1 cellular context compared by ENCODE assay signal in the genomic region with DNA sequence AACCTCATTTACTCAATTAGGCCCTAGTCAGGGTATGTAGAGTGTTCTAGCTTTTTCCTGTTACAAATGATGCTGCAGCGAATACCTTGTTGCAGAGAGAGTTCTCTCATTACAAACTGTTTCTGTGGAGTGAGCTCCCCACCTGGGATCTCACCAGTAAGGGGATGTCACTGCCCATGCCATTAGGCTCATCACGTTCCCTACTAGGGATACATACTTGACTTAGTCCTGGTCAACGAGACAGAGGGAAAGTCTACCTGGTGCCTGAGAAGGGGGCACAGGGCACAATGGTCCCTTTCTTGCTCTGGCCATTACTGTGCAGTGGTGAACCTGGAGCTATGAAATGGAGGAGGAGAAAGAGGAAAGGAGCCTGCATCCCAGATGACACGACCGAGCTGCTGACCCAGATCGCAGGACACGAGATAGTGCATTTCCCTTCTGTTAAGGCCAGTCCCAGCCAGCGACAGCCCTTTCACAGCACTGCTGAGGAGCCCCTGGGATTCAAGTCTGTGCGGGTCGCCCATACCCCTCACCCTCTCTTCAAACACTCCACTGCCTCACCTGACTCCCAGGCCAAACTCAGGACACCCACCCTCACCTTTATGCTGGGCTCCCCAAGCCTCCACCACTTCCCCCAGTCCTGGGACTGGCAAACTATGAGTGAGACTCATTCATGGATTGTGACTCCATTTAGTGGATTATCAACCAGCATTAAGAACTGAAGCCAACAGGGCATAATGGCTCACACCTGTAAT.
TF ChIP-seq lines count a peak whose summit lies in the region.

No MANE protein-coding gene starts in this region.

TF ChIP-seq in HepG2, 621 proteins besides CTCF, POLR2A, EP300 and RAD21:
- TF ChIP-seq REXO4 (CRISPR knock-in tag; IDR thresholded peaks at IDR 0.05; ENCODE audit: borderline replicate concordance) (no peak), ZFP1 (CRISPR knock-in tag; IDR thresholded peaks at IDR 0.05) (no peak)
